9 cellular contexts compared by ENCODE assay signal in the genomic region with DNA sequence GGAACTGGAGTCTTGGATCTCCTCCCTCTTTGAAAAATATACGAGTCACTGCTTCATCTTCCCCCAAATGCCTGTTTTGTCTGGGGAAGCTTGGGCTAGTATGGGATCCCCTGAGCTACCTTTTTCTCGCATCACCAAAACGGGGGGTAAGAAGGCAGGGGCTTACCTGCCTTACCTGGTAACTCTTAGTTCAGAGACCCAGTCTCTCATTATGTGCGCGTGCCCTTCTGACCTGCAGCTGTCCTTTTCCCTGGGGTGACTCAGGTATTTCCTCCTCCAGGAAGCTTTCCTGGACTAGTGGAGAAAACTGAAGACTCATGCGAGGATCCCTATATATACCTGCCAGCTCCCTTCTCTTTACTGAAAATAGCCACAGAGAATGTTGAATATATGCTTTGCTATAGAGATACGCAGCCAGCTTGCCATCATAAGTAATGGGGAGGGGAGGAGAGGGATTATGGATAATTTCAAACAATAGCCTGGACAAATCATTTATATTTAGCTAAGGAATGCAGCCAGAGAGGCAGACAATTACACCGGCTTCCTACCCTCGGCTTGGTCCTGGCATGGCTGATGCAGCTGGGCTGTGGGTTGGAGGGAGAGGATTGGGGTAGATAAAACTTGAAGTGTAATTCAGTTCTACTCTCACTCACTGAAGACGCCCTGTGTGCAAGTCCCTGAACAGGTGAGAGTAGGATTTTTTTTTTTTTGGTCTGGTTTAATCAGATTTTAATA. TPM values are rescaled to one million over a fixed set of nuclear protein-coding genes. Genes with fewer than 3 reads are reported as not detected.
DNase-seq lines count a peak whose midpoint lies in the region; ATAC-seq, FAIRE-seq and TF ChIP-seq lines count a peak whose summit lies in the region.
"Had no signal": no experiment of that assay in that cellular context is flagged by ENCODE, and none has a peak within 500 bp of the region (broad histone marks: within the 10 kb centered on the region; RNA-seq: fewer than 3 reads in every experiment).

No MANE protein-coding gene starts in this region.

- H2AK5ac ChIP-seq in mesenchymal stem cell (ENCODE audit: low read length, severe bottlenecking): no peak overlapping the region

- no peak overlapping the region for H2BK12ac ChIP-seq in mesenchymal stem cell (ENCODE audit: low read length in 2 of 2)

- CTCF ChIA-PET in activated naive CD4-positive, alpha-beta T cell treated with anti-CD3 and anti-CD28 coated beads for 36 hours (lab: Charles Lee): interaction anchor here (0.6 kb wide), 1 partner anchor 383 kb away, joined by 4 read pairs; no protein-coding TSS in a partner anchor

- peak overlapping the region; percentile 81 for H3K4me3 ChIP-seq in brain microvascular endothelial cell (ENCODE audit: low read depth, low read length)
- H3K4me3 ChIP-seq in mesenchymal stem cell (ENCODE audit: insufficient read depth in 1 of 2, low read depth in 1 of 2, low read length in 2 of 2): peak overlapping the region in 1 of 2 experiments; percentile 84
- peak overlapping the region; percentile 84 for H3K4me3 ChIP-seq in upper lobe of right lung

- TF ChIP-seq CTCF in brain microvascular endothelial cell (IDR thresholded peaks at IDR 0.05; ENCODE audit: low read depth, low read length, missing control alignments): no peak
- no peak for TF ChIP-seq CTCF in upper lobe of right lung (IDR thresholded peaks at IDR 0.05)

- H3K79me1 ChIP-seq in mesenchymal stem cell (replicated peaks; ENCODE audit: low read length, poor library complexity, severe bottlenecking): peaks cover 20% of the 10 kb centered on the region

- H3K4me3 Mint-ChIP-seq in activated naive CD4-positive, alpha-beta T cell treated with anti-CD3 and anti-CD28 coated beads for 36 hours: peak overlapping the region; percentile 56

- H3K4me2 ChIP-seq in mesenchymal stem cell (ENCODE audit: low read length, poor library complexity, severe bottlenecking): peak overlapping the region; percentile 92

- H2BK5ac ChIP-seq in mesenchymal stem cell (ENCODE audit: low read depth, low read length, poor library complexity, severe bottlenecking): no peak overlapping the region

- H3K14ac ChIP-seq in mesenchymal stem cell (ENCODE audit: low read length in 2 of 2): no peak overlapping the region

- peaks cover 4% of the 10 kb centered on the region for H3K4me1 Mint-ChIP-seq in activated naive CD4-positive, alpha-beta T cell treated with anti-CD3 and anti-CD28 coated beads for 36 hours (ENCODE audit: low read depth)

- H3K4ac ChIP-seq in mesenchymal stem cell (ENCODE audit: low read depth in 1 of 2, low read length in 2 of 2): no peak overlapping the region

- H3K36me3 ChIP-seq in brain microvascular endothelial cell (replicated peaks) (no peaks in the 10 kb centered on the region), mesenchymal stem cell (ENCODE audit: control insufficient read depth in 1 of 2, insufficient read depth in 2 of 2, low read depth in 1 of 2, low read length in 2 of 2) (no peaks in the 10 kb centered on the region), upper lobe of right lung (no peaks in the 10 kb centered on the region)

- H3K27me3 ChIP-seq in brain microvascular endothelial cell (replicated peaks) (no peaks in the 10 kb centered on the region), mesenchymal stem cell (ENCODE audit: control insufficient read depth in 1 of 2, insufficient read depth in 1 of 2, low read length in 2 of 2) (no peaks in the 10 kb centered on the region), upper lobe of right lung (no peaks in the 10 kb centered on the region)

- no peak overlapping the region for H2BK15ac ChIP-seq in mesenchymal stem cell (ENCODE audit: low read depth, poor library complexity, severe bottlenecking)

- H3K9me3 ChIP-seq in mesenchymal stem cell (ENCODE audit: control insufficient read depth, low read length): no peaks in the 10 kb centered on the region
- no peaks in the 10 kb centered on the region for H3K9me3 ChIP-seq in upper lobe of right lung

- no peak overlapping the region for H3K27ac ChIP-seq in brain microvascular endothelial cell
- no peak overlapping the region for H3K27ac ChIP-seq in mesenchymal stem cell (ENCODE audit: low read length, poor library complexity, severe bottlenecking)
- peak overlapping the region; percentile 81 for H3K27ac ChIP-seq in upper lobe of right lung

- no peak for ATAC-seq in upper lobe of right lung

- H3K36me3 Mint-ChIP-seq in activated naive CD4-positive, alpha-beta T cell treated with anti-CD3 and anti-CD28 coated beads for 36 hours (ENCODE audit: low read depth): no peaks in the 10 kb centered on the region

- 60% methylated on average over 7 of the region's 10 CpGs for WGBS in mesenchymal stem cell

- H3K9me3 Mint-ChIP-seq in activated naive CD4-positive, alpha-beta T cell treated with anti-CD3 and anti-CD28 coated beads for 36 hours: no peaks in the 10 kb centered on the region

- no peak for DNase-seq in activated naive CD4-positive, alpha-beta T cell treated with anti-CD3 and anti-CD28 coated beads for 36 hours
- no peak for DNase-seq in activated naive CD4-positive, alpha-beta T cell treated with anti-CD3 and anti-CD28 coated beads, Interleukin-2, amount 50 U/mL, for 16 hours
- DNase-seq in brain microvascular endothelial cell: no peak
- DNase-seq in mesenchymal stem cell: no peak
- no peak for DNase-seq in upper lobe of right lung
- no peak for DNase-seq in NCI-H748 treated with DMSO at 0.1 percent for 48 hours (lab: John Stamatoyannopoulos, UW)
- DNase-seq in NCI-H748 (lab: John Stamatoyannopoulos, UW; ENCODE audit: unreplicated experiment): no peak
- no peak for DNase-seq in GM19239 (ENCODE audit: insufficient read length, low spot score)
- DNase-seq: activated CD4-positive, CD25-positive, alpha-beta regulatory T cell treated with anti-CD3 and anti-CD28 coated beads, Interleukin-2, amount 50 U/mL, for 72 hours had no signal

- FAIRE-seq in GM19239 (lab: Jason Lieb, UNC): no peak

- in situ Hi-C loops in brain microvascular endothelial cell (cut with HindIII; ENCODE audit: low pct_ligation_motif_present, low sequenced_read_pairs): no loop called here

- intact Hi-C loops in activated naive CD4-positive, alpha-beta T cell treated with anti-CD3 and anti-CD28 coated beads for 36 hours (cut with micrococcal nuclease): no loop called here
- intact Hi-C loops in upper lobe of right lung (cut with DNase I): loop anchor here (10.0 kb wide), 2 partner anchors 47 to 197 kb away; no protein-coding TSS in a partner anchor

- H3K9ac ChIP-seq in mesenchymal stem cell (ENCODE audit: low read length): peak overlapping the region; percentile 84

- peaks cover 11% of the 10 kb centered on the region for H3K27me3 Mint-ChIP-seq in activated naive CD4-positive, alpha-beta T cell treated with anti-CD3 and anti-CD28 coated beads for 36 hours (ENCODE audit: low read depth)

- H3K23ac ChIP-seq in mesenchymal stem cell (ENCODE audit: low read length in 2 of 2): no peak overlapping the region

- no peak overlapping the region for H3K18ac ChIP-seq in mesenchymal stem cell (ENCODE audit: low read depth in 1 of 2, low read length in 2 of 2)

- H2AFZ ChIP-seq in mesenchymal stem cell (ENCODE audit: low read depth, low read length): no peak overlapping the region

- no peak overlapping the region for H2BK120ac ChIP-seq in mesenchymal stem cell (ENCODE audit: low read depth, low read length)

- H3K27ac Mint-ChIP-seq in activated naive CD4-positive, alpha-beta T cell treated with anti-CD3 and anti-CD28 coated beads for 36 hours: no peak overlapping the region

- H3K4me1 ChIP-seq in mesenchymal stem cell (ENCODE audit: control insufficient read depth, insufficient read depth, low read depth, low read length): peaks cover 9% of the 10 kb centered on the region
- H3K4me1 ChIP-seq in upper lobe of right lung: peaks cover 32% of the 10 kb centered on the region

- H4K91ac ChIP-seq in mesenchymal stem cell (ENCODE audit: low read length): peak overlapping the region; percentile 52

- H4K8ac ChIP-seq in mesenchymal stem cell (ENCODE audit: low read length): peak overlapping the region; percentile 56

RNA-seq across cellular contexts. Expression of gene TSPAN9, which starts 1.1 kb away (rescaled TPM):
- under 1 TPM; 0.72 to 0.91 TPM for total RNA-seq in activated naive CD4-positive, alpha-beta T cell treated with anti-CD3 and anti-CD28 coated beads for 36 hours
- 22.0 TPM for polyA plus RNA-seq in mesenchymal stem cell (2013, experiment 1 of 2)
- polyA plus RNA-seq in mesenchymal stem cell (2013, experiment 2 of 2): 21.7 TPM
- 81.2 TPM for total RNA-seq in upper lobe of right lung

Comparison
In these comparisons a context has a peak if more than half of its experiments do, and no peak if none do; other contexts are left out.
1. RNA of gene TSPAN9, which starts 1.1 kb away (total RNA-seq): 81.2 TPM in upper lobe of right lung (single experiment); 0.72 to 0.91 TPM in activated naive CD4-positive, alpha-beta T cell treated with anti-CD3 and anti-CD28 coated beads for 36 hours; every median in the first group is over 10 times any median in the second.